Comparison of ENCODE assay signal across 8 cellular contexts in the genomic region with DNA sequence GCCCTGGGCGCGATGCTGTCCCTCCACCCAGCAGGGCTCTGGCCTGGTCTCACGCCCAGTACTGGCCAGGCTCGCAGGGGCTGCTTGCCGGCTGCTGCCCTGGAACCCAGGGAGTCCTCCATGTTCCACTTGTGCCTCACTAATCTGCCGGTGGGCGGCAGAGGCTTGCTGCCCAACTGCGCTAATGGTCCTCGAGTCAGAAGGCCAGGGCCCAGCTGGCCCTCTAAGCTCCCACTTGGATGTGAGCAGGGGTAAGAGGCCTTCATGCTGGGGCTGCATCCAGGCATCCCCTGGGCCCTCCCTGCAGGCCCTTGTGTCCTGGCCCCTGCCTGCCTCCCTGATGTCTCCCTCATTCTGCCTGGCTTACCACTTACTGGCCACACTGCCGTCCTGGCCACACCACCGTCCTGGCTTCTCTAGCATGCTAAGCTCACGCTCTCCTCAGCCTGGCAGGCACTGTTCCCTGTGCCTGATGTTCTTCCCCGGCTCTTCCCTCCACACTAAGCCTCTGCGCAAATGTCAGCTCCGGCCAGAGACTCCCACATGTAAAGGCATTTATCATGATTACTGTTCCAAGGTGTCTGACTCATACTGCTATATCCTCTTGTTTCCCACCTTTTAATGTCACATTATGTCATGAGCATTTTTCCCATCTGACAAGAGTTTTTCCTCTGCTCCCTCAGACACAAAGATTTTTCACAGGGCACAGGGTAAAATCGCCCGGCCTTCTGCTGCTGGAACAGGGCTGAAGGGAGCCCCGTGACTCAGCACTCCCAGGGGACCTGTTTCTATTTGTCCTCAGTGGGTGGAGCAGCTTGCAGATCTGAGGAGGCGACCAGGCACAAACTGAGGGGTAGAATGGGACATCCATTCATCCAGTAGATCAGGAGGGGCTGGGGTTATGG. TPM values are rescaled to one million over a fixed set of nuclear protein-coding genes. Genes with fewer than 3 reads are reported as not detected.
DNase-seq lines count a peak whose midpoint lies in the region; ATAC-seq and TF ChIP-seq lines count a peak whose summit lies in the region.

No MANE protein-coding gene starts in this region.

- H3K4me1 Mint-ChIP-seq in progenitor cell of endocrine pancreas (ENCODE audit: low read depth): peaks cover 11% of the 10 kb centered on the region
- H3K4me1 Mint-ChIP-seq in activated naive CD8-positive, alpha-beta T cell treated with anti-CD3 and anti-CD28 coated beads, Interleukin-2, amount 50 U/mL, for 24 hours: peaks cover 4% of the 10 kb centered on the region

- no peaks in the 10 kb centered on the region for H3K27me3 Mint-ChIP-seq in progenitor cell of endocrine pancreas
- peaks cover 8% of the 10 kb centered on the region for H3K27me3 Mint-ChIP-seq in activated naive CD8-positive, alpha-beta T cell treated with anti-CD3 and anti-CD28 coated beads, Interleukin-2, amount 50 U/mL, for 24 hours

- TF ChIP-seq CTCF in progenitor cell of endocrine pancreas (IDR thresholded peaks at IDR 0.05; ENCODE audit: unreplicated experiment): no peak

- peak overlapping the region; percentile 86 for H3K27ac Mint-ChIP-seq in progenitor cell of endocrine pancreas
- no peak overlapping the region for H3K27ac Mint-ChIP-seq in activated naive CD8-positive, alpha-beta T cell treated with anti-CD3 and anti-CD28 coated beads, Interleukin-2, amount 50 U/mL, for 24 hours

- no peak for ATAC-seq in HG02938 (IDR thresholded peaks at IDR 0.05; ENCODE audit: unreplicated experiment)
- ATAC-seq in activated naive CD8-positive, alpha-beta T cell treated with anti-CD3 and anti-CD28 coated beads, Interleukin-2, amount 50 U/mL, for 24 hours: no peak

- peaks cover 11% of the 10 kb centered on the region for H3K36me3 Mint-ChIP-seq in progenitor cell of endocrine pancreas (ENCODE audit: insufficient read depth)
- no peaks in the 10 kb centered on the region for H3K36me3 Mint-ChIP-seq in activated naive CD8-positive, alpha-beta T cell treated with anti-CD3 and anti-CD28 coated beads, Interleukin-2, amount 50 U/mL, for 24 hours (ENCODE audit: low read depth)

- no peaks in the 10 kb centered on the region for H3K9me3 Mint-ChIP-seq in progenitor cell of endocrine pancreas (ENCODE audit: low read depth)
- no peaks in the 10 kb centered on the region for H3K9me3 Mint-ChIP-seq in activated naive CD8-positive, alpha-beta T cell treated with anti-CD3 and anti-CD28 coated beads, Interleukin-2, amount 50 U/mL, for 24 hours

- H3K4me3 Mint-ChIP-seq in progenitor cell of endocrine pancreas (ENCODE audit: low read depth): no peak overlapping the region
- H3K4me3 Mint-ChIP-seq in activated naive CD8-positive, alpha-beta T cell treated with anti-CD3 and anti-CD28 coated beads, Interleukin-2, amount 50 U/mL, for 24 hours: no peak overlapping the region

- DNase-seq in GOT3 (lab: John Stamatoyannopoulos, UW) (peak; percentile 32), SHP77 (lab: John Stamatoyannopoulos, UW) (peak; percentile 29 to 44), fibroblast of the conjunctiva (ENCODE audit: low read depth) (peak; percentile 45), progenitor cell of endocrine pancreas (ENCODE audit: low spot score, unreplicated experiment) (no peak), iPS-NIHi7 (ENCODE audit: extremely low spot score) (no peak), activated gamma-delta T cell treated with Interleukin-2 at 50 U/mL for 16 hours (no peak)
- no peak for DNase-seq in activated naive CD8-positive, alpha-beta T cell treated with anti-CD3 and anti-CD28 coated beads, Interleukin-2, amount 50 U/mL, for 24 hours

RNA-seq across cellular contexts. Expression of a gene that starts 15.9 kb away (rescaled TPM):
- 27.3 and 29.9 TPM in 2 replicates for total RNA-seq in progenitor cell of endocrine pancreas

RNA-seq across cellular contexts. Expression of a gene that starts 31.7 kb away (rescaled TPM):
- total RNA-seq in progenitor cell of endocrine pancreas: 39.0 and 41.8 TPM in 2 replicates

RNA-seq across cellular contexts. Expression of a gene that starts 40.4 kb away (rescaled TPM):
- total RNA-seq in progenitor cell of endocrine pancreas: 2.3 and 2.5 TPM in 2 replicates

Comparison
In these comparisons a context has a peak if more than half of its experiments do, and no peak if none do; other contexts are left out.
1. DNase-seq: peak in GOT3 (single experiment), SHP77 (2 of 2) and fibroblast of the conjunctiva (single experiment); none in progenitor cell of endocrine pancreas (single experiment), iPS-NIHi7 (single experiment), activated naive CD8-positive, alpha-beta T cell treated with anti-CD3 and anti-CD28 coated beads, Interleukin-2, amount 50 U/mL, for 24 hours (single experiment) and activated gamma-delta T cell treated with Interleukin-2 at 50 U/mL for 16 hours (single experiment).